15 cellular contexts compared by ENCODE assay signal in genomic region chr2:65326276-65326675, GRCh38.
A peak's percentile ranks its signal among the peaks of the same experiment; 100 is the strongest.
DNase-seq lines count a peak whose midpoint lies in the region; ATAC-seq and TF ChIP-seq lines count a peak whose summit lies in the region.
"Had no signal": no experiment of that assay in that cellular context is flagged by ENCODE, and none has a peak within 500 bp of the region (broad histone marks: within the 10 kb centered on the region; RNA-seq: fewer than 3 reads in every experiment).

No MANE protein-coding gene starts in this region.

- peaks cover 37% of the 10 kb centered on the region for H3K36me3 ChIP-seq in OCI-LY7 (ENCODE audit: insufficient read depth, low read length)
- no peaks in the 10 kb centered on the region for H3K36me3 ChIP-seq in mesendoderm (ENCODE audit: control insufficient read depth, insufficient read depth, low read length)

- no peak overlapping the region for H3K56ac ChIP-seq in mesendoderm (ENCODE audit: low read length)

- TF ChIP-seq CTCF in OCI-LY7 (conservative IDR thresholded peaks at IDR 0.05; ENCODE audit: low read length), result no peak

- H2AK5ac ChIP-seq in mesendoderm (ENCODE audit: low read length), result no peak overlapping the region

- H3K79me1 ChIP-seq in mesendoderm (ENCODE audit: low read length), result no peaks in the 10 kb centered on the region

- WGBS in mesendoderm (ENCODE audit: extremely low coverage, insufficient coverage, low lambda C conversion rate), result no CpG with 5 or more reads among the region's 4 CpGs

- BruUV-seq in OCI-LY7 (replicated peaks; lab: Mats Ljungman, UMichigan), result no TSS peak

- no peak overlapping the region for H3K23ac ChIP-seq in mesendoderm (ENCODE audit: low read length)

- no peaks in the 10 kb centered on the region for H3K9me3 ChIP-seq in OCI-LY7 (ENCODE audit: low read length)

- H3K18ac ChIP-seq in mesendoderm (ENCODE audit: low read length), result no peak overlapping the region

- no peak overlapping the region for H3K9ac ChIP-seq in mesendoderm (ENCODE audit: low read length)
- H3K9ac ChIP-seq: KMS-11 had no signal

- no peak overlapping the region for H2BK120ac ChIP-seq in mesendoderm (ENCODE audit: low read depth, low read length)

- H3K27ac ChIP-seq in OCI-LY7 (ENCODE audit: low read depth, low read length, poor library complexity, severe bottlenecking) (no peak overlapping the region), mesendoderm (ENCODE audit: low read depth, low read length) (no peak overlapping the region)
- H3K27ac ChIP-seq: KMS-11 had no signal

- H2BK5ac ChIP-seq in mesendoderm (ENCODE audit: low read length), result no peak overlapping the region

- no peak overlapping the region for H3K4ac ChIP-seq in mesendoderm (ENCODE audit: low read depth, low read length)

- intact Hi-C loops in OCI-LY7 (cut with micrococcal nuclease; ENCODE audit: unreplicated experiment), result no loop called here

- H3K4me3 ChIP-seq in OCI-LY7 (ENCODE audit: low read depth, low read length, poor library complexity, severe bottlenecking) (no peak overlapping the region), mesendoderm (ENCODE audit: low read length) (no peak overlapping the region)

- CTCF ChIA-PET in OCI-LY7 (lab: Charles Lee; ENCODE audit: unreplicated experiment), result no interaction called here

- POLR2A ChIA-PET in OCI-LY7 (lab: Charles Lee), result interaction anchor here (0.6 to 1.6 kb wide), 6 partner anchors 18 to 1110 kb away, joined by 3 to 4 read pairs (median 4); no protein-coding TSS in a partner anchor

- no peak overlapping the region for H2BK15ac ChIP-seq in mesendoderm (replicated peaks; ENCODE audit: low read depth)

- H3K4me1 ChIP-seq in OCI-LY7 (ENCODE audit: insufficient read depth, low read length, poor library complexity, severe bottlenecking) (peaks cover 49% of the 10 kb centered on the region), mesendoderm (ENCODE audit: control insufficient read depth, low read depth, low read length) (no peaks in the 10 kb centered on the region)

- no peak for ATAC-seq in GM19328 (IDR thresholded peaks at IDR 0.05; ENCODE audit: unreplicated experiment)
- ATAC-seq: T-helper 17 cell had no signal

- no peak overlapping the region for H4K8ac ChIP-seq in mesendoderm (ENCODE audit: low read depth, low read length)

- DNase-seq in DMS153 treated with DMSO at 0.1 percent for 48 hours (lab: John Stamatoyannopoulos, UW; ENCODE audit: unreplicated experiment), result peak; percentile 37
- DNase-seq in NCI-H146 (lab: John Stamatoyannopoulos, UW), result peak; percentile 58
- DNase-seq in OCI-LY7 (ENCODE audit: low spot score), result no peak
- peak; percentile 44 for DNase-seq in mesendoderm
- no peak for DNase-seq in NCI-H1930 (lab: John Stamatoyannopoulos, UW)
- DNase-seq in activated naive CD4-positive, alpha-beta T cell (lab: John Stamatoyannopoulos, UW), result no peak
- DNase-seq: CD4-positive, CD25-positive, alpha-beta regulatory T cell; DMS79 treated with DMSO at 0.1 percent for 48 hours; NCI-H1092 treated with DMSO at 0.1 percent for 48 hours; NCI-H187; NCI-H2171 treated with DMSO at 0.1 percent for 48 hours; NCI-H446 treated with DMSO at 0.1 percent for 48 hours; T-helper 17 cell had no signal

- H2AFZ ChIP-seq in OCI-LY7 (ENCODE audit: low read length), result no peak overlapping the region

- H3K79me2 ChIP-seq in OCI-LY7 (ENCODE audit: insufficient read depth, low read depth, low read length) (no peaks in the 10 kb centered on the region), mesendoderm (ENCODE audit: control insufficient read depth, insufficient read depth, low read length) (no peaks in the 10 kb centered on the region)

- H3K9me2 ChIP-seq in OCI-LY7 (ENCODE audit: insufficient read depth, low read length), result no peaks in the 10 kb centered on the region

- no peaks in the 10 kb centered on the region for H3K27me3 ChIP-seq in mesendoderm (ENCODE audit: insufficient read depth, low read length, poor library complexity)

- no peaks in the 10 kb centered on the region for H4K20me1 ChIP-seq in OCI-LY7 (ENCODE audit: insufficient read depth, low read length)

- H3K4me2 ChIP-seq in OCI-LY7 (ENCODE audit: low read length) (peak overlapping the region; percentile 9; the same call in 1 of the 2 replicates), mesendoderm (ENCODE audit: low read length) (no peak overlapping the region)
- H3K4me2 ChIP-seq: KMS-11 had no signal

- H4K5ac ChIP-seq in mesendoderm (ENCODE audit: low read length), result no peak overlapping the region

Comparison
In these comparisons a context has a peak if more than half of its experiments do, and no peak if none do; other contexts are left out.
1. DNase-seq: peak in DMS153 treated with DMSO at 0.1 percent for 48 hours (single experiment), NCI-H146 (single experiment) and mesendoderm (single experiment); none in OCI-LY7 (single experiment), NCI-H1930 (0 of 2) and activated naive CD4-positive, alpha-beta T cell (0 of 4).